Comparison of ENCODE assay signal across 24 cellular contexts in the genomic region with DNA sequence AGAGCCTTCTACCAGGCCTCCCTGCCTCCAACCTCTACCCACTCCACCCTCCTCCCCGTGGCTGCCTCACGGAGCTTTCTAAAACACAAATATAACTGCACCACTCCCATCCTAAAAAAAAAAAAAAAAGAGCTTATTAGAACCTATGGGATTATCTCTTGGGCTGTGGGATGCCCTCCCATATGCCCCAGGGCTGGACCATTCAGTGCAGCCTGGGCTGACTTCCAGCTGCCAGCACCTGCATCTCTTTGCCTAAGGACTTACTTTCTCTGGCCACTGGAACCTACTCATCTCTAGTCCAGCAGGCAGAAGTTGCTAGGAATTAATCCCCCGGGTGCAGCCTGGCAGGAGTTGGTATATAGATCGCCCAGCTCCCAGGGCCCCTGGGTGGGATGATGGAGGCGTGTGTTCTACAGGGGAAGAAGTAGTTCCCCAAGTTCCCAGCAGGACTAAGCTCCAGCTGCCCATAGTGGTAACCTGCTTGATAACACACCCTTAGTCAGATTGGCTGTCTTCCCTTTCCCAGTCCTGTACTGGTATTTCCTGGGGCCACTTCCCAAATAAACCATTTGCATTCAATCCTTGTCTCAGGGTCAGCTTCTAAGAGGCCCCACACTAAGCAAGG. TPM values are rescaled to one million over a fixed set of nuclear protein-coding genes. Genes with fewer than 3 reads are reported as not detected.
DNase-seq lines count a peak whose midpoint lies in the region; ATAC-seq and TF ChIP-seq lines count a peak whose summit lies in the region.
"Had no signal": no experiment of that assay in that cellular context is flagged by ENCODE, and none has a peak within 500 bp of the region (broad histone marks: within the 10 kb centered on the region; RNA-seq: fewer than 3 reads in every experiment).

No MANE protein-coding gene starts in this region.

- H3K4me3 ChIP-seq in right atrium auricular region (no peak overlapping the region), sigmoid colon (no peak overlapping the region)
- H3K4me3 ChIP-seq: hepatocyte, SJSA1, smooth muscle cell had no signal

- H3K4me1 ChIP-seq in right atrium auricular region (peaks cover 0 to 51% of the 10 kb centered on the region in 2 donors), sigmoid colon (peaks cover 0 to 14% (median 5%) of the 10 kb centered on the region in 4 donors)
- H3K4me1 ChIP-seq: SJSA1 had no signal

- intact Hi-C loops in sigmoid colon (cut with DNase I) = no loop called here

- TF ChIP-seq CTCF in HFFc6 (IDR thresholded peaks at IDR 0.05) (no peak), right atrium auricular region (IDR thresholded peaks at IDR 0.05) (no peak), sigmoid colon (IDR thresholded peaks at IDR 0.05) (no peak)

- H3K27me3 ChIP-seq in right atrium auricular region (no peaks in the 10 kb centered on the region), sigmoid colon (no peaks in the 10 kb centered on the region)
- H3K27me3 ChIP-seq: hepatocyte, SJSA1 had no signal

- H3K27me3 Mint-ChIP-seq in HFFc6 (ENCODE audit: insufficient read depth) = peaks cover 2% of the 10 kb centered on the region; the same call in 1 of the 2 replicates
- H3K27me3 Mint-ChIP-seq: progenitor cell of endocrine pancreas; stimulated activated naive CD8-positive, alpha-beta T cell treated with anti-CD3 and anti-CD28 coated beads, Interleukin-15, amount 100 ng/mL, for 72 hours; T-helper 17 cell had no signal

- no peak for TF ChIP-seq POLR2A in sigmoid colon (IDR thresholded peaks at IDR 0.05)

- H3K36me3 Mint-ChIP-seq in HFFc6 (ENCODE audit: low read depth) = peaks cover 25% of the 10 kb centered on the region

- no peak overlapping the region for H3K4me3 Mint-ChIP-seq in HFFc6
- H3K4me3 Mint-ChIP-seq: H9; nephron progenitor cell; stimulated activated naive CD8-positive, alpha-beta T cell treated with anti-CD3 and anti-CD28 coated beads, Interleukin-15, amount 100 ng/mL, for 72 hours; T-helper 17 cell had no signal

- DNase-seq in HFFc6 = no peak
- peak; percentile 73 for DNase-seq in RPMI7951 (ENCODE audit: low read depth)
- DNase-seq in right atrium auricular region (ENCODE audit: low spot score) = no peak
- peak; percentile 55 for DNase-seq in sigmoid colon
- DNase-seq: activated CD4-positive, alpha-beta T cell treated with anti-CD3 and anti-CD28 coated beads, Interleukin-2, amount 50 U/mL, for 48 hours; activated naive CD4-positive, alpha-beta T cell; COR-L47; dermis blood vessel endothelial cell; foreskin fibroblast; H9; NCI-H748 treated with DMSO at 0.1 percent for 48 hours; nephron progenitor cell; stimulated activated CD4-positive, alpha-beta T cell treated with anti-CD3 and anti-CD28 coated beads, Interleukin-4, amount 100 ng/mL, for 4 hours; stimulated activated naive CD8-positive, alpha-beta T cell treated with anti-CD3 and anti-CD28 coated beads, Interleukin-15, amount 100 ng/mL, for 72 hours; T-helper 17 cell; WERI-Rb-1 had no signal

- peak overlapping the region; percentile 6; the same call in 1 of the 2 replicates for H3K27ac Mint-ChIP-seq in HFFc6
- H3K27ac Mint-ChIP-seq: H9; nephron progenitor cell; progenitor cell of endocrine pancreas; stimulated activated naive CD8-positive, alpha-beta T cell treated with anti-CD3 and anti-CD28 coated beads, Interleukin-15, amount 100 ng/mL, for 72 hours; T-helper 17 cell had no signal

- no peaks in the 10 kb centered on the region for H3K9me3 ChIP-seq in right atrium auricular region
- no peaks in the 10 kb centered on the region for H3K9me3 ChIP-seq in sigmoid colon
- H3K9me3 ChIP-seq: SJSA1 had no signal

- no peak for ATAC-seq in HG02840 (IDR thresholded peaks at IDR 0.05; ENCODE audit: low FRiP score, unreplicated experiment)
- ATAC-seq in GM19023 (IDR thresholded peaks at IDR 0.05; ENCODE audit: unreplicated experiment) = no peak
- no peak for ATAC-seq in HG02759 (IDR thresholded peaks at IDR 0.05; ENCODE audit: unreplicated experiment)
- ATAC-seq: stimulated activated naive CD8-positive, alpha-beta T cell treated with anti-CD3 and anti-CD28 coated beads, Interleukin-15, amount 100 ng/mL, for 72 hours; T-helper 17 cell had no signal

- peak overlapping the region; percentile 91 to 96 for H3K27ac ChIP-seq in right atrium auricular region
- H3K27ac ChIP-seq in sigmoid colon = peak overlapping the region in 2 of 4 donors; percentile 41 to 58
- H3K27ac ChIP-seq: hepatocyte, SJSA1, WERI-Rb-1 had no signal

- peaks cover 12% of the 10 kb centered on the region for H3K4me1 Mint-ChIP-seq in HFFc6 (ENCODE audit: low read depth)
- H3K4me1 Mint-ChIP-seq: H9; nephron progenitor cell; stimulated activated naive CD8-positive, alpha-beta T cell treated with anti-CD3 and anti-CD28 coated beads, Interleukin-15, amount 100 ng/mL, for 72 hours had no signal

- peaks cover 77% of the 10 kb centered on the region for H3K36me3 ChIP-seq in right atrium auricular region
- H3K36me3 ChIP-seq in sigmoid colon = peaks cover 0 to 38% (median 2%) of the 10 kb centered on the region in 4 donors

- no peaks in the 10 kb centered on the region for H3K9me3 Mint-ChIP-seq in HFFc6
- H3K9me3 Mint-ChIP-seq: H9; nephron progenitor cell; stimulated activated naive CD8-positive, alpha-beta T cell treated with anti-CD3 and anti-CD28 coated beads, Interleukin-15, amount 100 ng/mL, for 72 hours had no signal

- no peak for TF ChIP-seq EP300 in sigmoid colon (IDR thresholded peaks at IDR 0.05)

- 79 to 90% methylated on average over 5 of the region's 5 CpGs for WGBS in sigmoid colon, 2 donors

RNA-seq across cellular contexts. Expression of a gene that starts 10.3 kb away (rescaled TPM):
- 1 to 10 TPM; 5.5 to 6.9 (median 5.9) TPM for total RNA-seq in HFFc6 (2021; fragmentation: NEBNext Ultra II Directional; extraction: Animal tissue kit (Norgen Biotek cat#: 25700))
- total RNA-seq in RPMI7951 (2014; rRNA removed; shearing (Covaris generic)) = 4.9 and 6.1 TPM in 2 replicates
- 10 to 100 TPM; 35.0 to 36.2 TPM for total RNA-seq in right atrium auricular region
- total RNA-seq in sigmoid colon = 10 to 100 TPM in 1 of 4 donors, 1 to 10 TPM in 3; 5.0 to 10.5 (median 6.0) TPM
- 1 to 10 TPM in 2 of 3 donors, under 1 TPM in 1; 0.23 to 1.9 (median 1.2) TPM for polyA plus RNA-seq in sigmoid colon

RNA-seq across cellular contexts. Expression of a gene that starts 24.3 kb away (rescaled TPM):
- total RNA-seq in HFFc6 (2021; fragmentation: NEBNext Ultra II Directional; extraction: Animal tissue kit (Norgen Biotek cat#: 25700)) = not detected
- total RNA-seq in RPMI7951 (2014; rRNA removed; shearing (Covaris generic)) = not detected in 2 replicates
- total RNA-seq in right atrium auricular region = 10 to 100 TPM; 11.8 to 30.4 TPM
- 1 to 10 TPM; 1.5 to 5.3 (median 2.6) TPM for total RNA-seq in sigmoid colon
- 1 to 10 TPM in 1 of 3 donors, under 1 TPM in 1, not detected in 1; 0.60 to 1.5 TPM for polyA plus RNA-seq in sigmoid colon
- total RNA-seq: H9, hepatocyte, progenitor cell of endocrine pancreas, SJSA1, smooth muscle cell, T-helper 17 cell had no signal
- polyA plus RNA-seq: hepatocyte, smooth muscle cell had no signal

RNA-seq across cellular contexts. Expression of a gene that starts 42.4 kb away (rescaled TPM):
- total RNA-seq in HFFc6 (2021; fragmentation: NEBNext Ultra II Directional; extraction: Animal tissue kit (Norgen Biotek cat#: 25700)) = not detected
- not detected in 2 replicates for total RNA-seq in RPMI7951 (2014; rRNA removed; shearing (Covaris generic))
- total RNA-seq in right atrium auricular region = not detected
- total RNA-seq in sigmoid colon = not detected
- polyA plus RNA-seq in sigmoid colon = not detected
- total RNA-seq: dermis blood vessel endothelial cell, H9, progenitor cell of endocrine pancreas, SJSA1, T-helper 17 cell, ureter had no signal
- polyA plus RNA-seq: hepatocyte, smooth muscle cell had no signal

RNA-seq across cellular contexts. Expression of a gene that starts 43.9 kb away (rescaled TPM):
- 10 to 100 TPM; 34.3 to 47.2 (median 38.3) TPM for total RNA-seq in HFFc6 (2021; fragmentation: NEBNext Ultra II Directional; extraction: Animal tissue kit (Norgen Biotek cat#: 25700))
- total RNA-seq in RPMI7951 (2014; rRNA removed; shearing (Covaris generic)) = 32.3 and 32.4 TPM in 2 replicates
- total RNA-seq in right atrium auricular region (100 to 1,000 TPM; 151 to 175 TPM), sigmoid colon (100 to 1,000 TPM in 3 of 4 donors, 10 to 100 TPM in 1; 70.4 to 140 (median 120) TPM)
- 10 to 100 TPM; 32.3 to 57.1 (median 47.2) TPM for polyA plus RNA-seq in sigmoid colon

Comparison
In these comparisons a context has a peak if more than half of its experiments do, and no peak if none do; other contexts are left out.
1. DNase-seq: peak in RPMI7951 (single experiment) and sigmoid colon (single experiment); none in HFFc6 (single experiment) and right atrium auricular region (single experiment).